In the genomic region with DNA sequence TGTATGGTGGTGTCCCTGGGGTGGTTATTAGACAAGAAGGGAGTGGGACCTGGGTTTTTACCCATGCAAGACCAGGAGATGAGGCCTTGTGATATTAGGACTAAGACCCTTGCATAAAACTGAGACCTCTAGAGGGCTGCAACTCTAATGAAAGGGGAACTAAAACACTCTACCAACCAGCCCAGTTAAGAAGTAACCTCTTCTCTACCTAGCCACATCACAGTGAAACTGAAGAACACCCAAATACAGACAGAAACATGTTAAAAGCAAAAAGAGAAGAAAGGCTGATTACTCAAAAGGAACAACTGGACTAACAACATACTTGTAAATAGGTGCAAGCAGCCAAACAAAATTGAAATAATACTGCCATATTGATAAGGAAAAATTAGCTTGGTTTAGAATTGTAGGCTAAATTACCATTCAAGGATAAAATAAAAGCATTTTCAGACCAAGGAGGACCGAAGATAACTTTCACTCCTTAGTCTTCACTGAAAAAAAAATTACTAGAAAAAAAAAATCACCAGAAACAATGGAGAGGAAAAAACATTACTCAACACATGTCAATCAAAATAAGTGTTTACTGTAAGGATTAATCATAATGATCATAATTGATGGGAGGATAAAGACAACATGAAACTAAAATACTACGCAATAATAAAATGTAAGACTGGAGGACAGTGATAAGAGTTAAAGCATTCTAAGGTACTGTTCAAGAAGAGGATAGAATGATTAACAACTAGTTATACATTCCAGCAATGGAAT, we compare ENCODE assay signal across 14 cellular contexts. TPM values are rescaled to one million over a fixed set of nuclear protein-coding genes. Genes with fewer than 3 reads are reported as not detected.
DNase-seq lines count a peak whose midpoint lies in the region; ATAC-seq and TF ChIP-seq lines count a peak whose summit lies in the region.
"Had no signal": no experiment of that assay in that cellular context is flagged by ENCODE, and none has a peak within 500 bp of the region (broad histone marks: within the 10 kb centered on the region; RNA-seq: fewer than 3 reads in every experiment).

No MANE protein-coding gene starts in this region.

- peaks cover 0 to 9% (median 3%) of the 10 kb centered on the region in 4 donors for H3K4me1 ChIP-seq in right lobe of liver

- H3K9me3 ChIP-seq in right lobe of liver: no peaks in the 10 kb centered on the region

- TF ChIP-seq CTCF in right lobe of liver (IDR thresholded peaks at IDR 0.05): no peak

- no peak overlapping the region for H3K4me3 Mint-ChIP-seq in effector memory CD8-positive, alpha-beta T cell
- H3K4me3 Mint-ChIP-seq: activated T-cell treated with anti-CD3 and anti-CD28 coated beads, Interleukin-2, amount 50 U/mL, for 24 hours; H9 had no signal

- H3K36me3 ChIP-seq in right lobe of liver: peaks cover 2 to 40% (median 15%) of the 10 kb centered on the region in 4 donors

- H3K27ac ChIP-seq in right lobe of liver: no peak overlapping the region

- ATAC-seq in GM18520 (IDR thresholded peaks at IDR 0.05; ENCODE audit: unreplicated experiment) (peak; percentile 80), GM21381 (IDR thresholded peaks at IDR 0.05; ENCODE audit: unreplicated experiment) (peak; percentile 90), HG03064 (IDR thresholded peaks at IDR 0.05; ENCODE audit: low read depth, unreplicated experiment) (peak; percentile 69), right lobe of liver (no peak)
- no peak for ATAC-seq in effector memory CD8-positive, alpha-beta T cell (replicated peaks)
- ATAC-seq: right cardiac atrium had no signal

- H3K4me1 Mint-ChIP-seq in effector memory CD8-positive, alpha-beta T cell (ENCODE audit: low read depth in 2 of 2): peaks cover 4 to 16% of the 10 kb centered on the region in 2 donors
- H3K4me1 Mint-ChIP-seq: H9 had no signal

- intact Hi-C loops in right lobe of liver (cut with DNase I): no loop called here

- H3K36me3 Mint-ChIP-seq in effector memory CD8-positive, alpha-beta T cell (ENCODE audit: insufficient read depth): peaks cover 53% of the 10 kb centered on the region

- DNase-seq in effector memory CD8-positive, alpha-beta T cell: no peak
- DNase-seq in islet precursor cell (no peak), iPS-NIHi11 (ENCODE audit: low spot score) (no peak), right lobe of liver (no peak), cerebellum (ENCODE audit: low spot score) (no peak)
- DNase-seq: activated T-cell treated with anti-CD3 and anti-CD28 coated beads, Interleukin-2, amount 50 U/mL, for 24 hours; cerebellar nuclear complex; H9; head of caudate nucleus; MG63; right cardiac atrium had no signal

- no peak overlapping the region for H3K4me3 ChIP-seq in right lobe of liver
- H3K4me3 ChIP-seq: MG63 had no signal

- H3K27ac Mint-ChIP-seq in effector memory CD8-positive, alpha-beta T cell: peak overlapping the region; percentile 22 to 67
- H3K27ac Mint-ChIP-seq: activated T-cell treated with anti-CD3 and anti-CD28 coated beads, Interleukin-2, amount 50 U/mL, for 24 hours; H9 had no signal

- no peak for TF ChIP-seq POLR2A in right lobe of liver (IDR thresholded peaks at IDR 0.05)

- H3K27me3 Mint-ChIP-seq in effector memory CD8-positive, alpha-beta T cell: no peaks in the 10 kb centered on the region
- H3K27me3 Mint-ChIP-seq: activated T-cell treated with anti-CD3 and anti-CD28 coated beads, Interleukin-2, amount 50 U/mL, for 24 hours had no signal

- H3K27me3 ChIP-seq in right lobe of liver: no peaks in the 10 kb centered on the region
- H3K27me3 ChIP-seq: MG63 had no signal

- no peaks in the 10 kb centered on the region for H3K9me3 Mint-ChIP-seq in effector memory CD8-positive, alpha-beta T cell
- H3K9me3 Mint-ChIP-seq: activated T-cell treated with anti-CD3 and anti-CD28 coated beads, Interleukin-2, amount 50 U/mL, for 24 hours; H9 had no signal

- 72% methylated on average over 2 of the region's 2 CpGs for WGBS in right lobe of liver (ENCODE audit: insufficient coverage, low coverage, low lambda C conversion rate, missing lambda C conversion rate)

RNA-seq across cellular contexts. Expression of gene ERLIN1, which starts 27.6 kb away (rescaled TPM):
- total RNA-seq in right lobe of liver (10 to 100 TPM; 37.1 to 82.0 (median 54.1) TPM), cerebellum (17.8 TPM)

Comparison
In these comparisons a context has a peak if more than half of its experiments do, and no peak if none do; other contexts are left out.
1. ATAC-seq: peak in GM18520 (single experiment), GM21381 (single experiment) and HG03064 (single experiment); none in effector memory CD8-positive, alpha-beta T cell (single experiment) and right lobe of liver (0 of 4).